8 cellular contexts compared by ENCODE assay signal in genomic region chr12:122753213-122753571, GRCh38. TPM values are rescaled to one million over a fixed set of nuclear protein-coding genes. Genes with fewer than 3 reads are reported as not detected.
DNase-seq lines count a peak whose midpoint lies in the region; ATAC-seq and TF ChIP-seq lines count a peak whose summit lies in the region.

No MANE protein-coding gene starts in this region.

- peak overlapping the region; percentile 62 for H3K27ac ChIP-seq in SU-DHL-6 (ENCODE audit: low read depth, low read length)
- H3K27ac ChIP-seq in sigmoid colon: peak overlapping the region; percentile 79 to 89 (median 83)

- peak overlapping the region; percentile 75 for H2AFZ ChIP-seq in SU-DHL-6 (ENCODE audit: low read depth, low read length, severe bottlenecking)

- H3K9ac ChIP-seq in SU-DHL-6 (ENCODE audit: low read length): peak overlapping the region; percentile 87

- peak overlapping the region; percentile 93 for H3K4me2 ChIP-seq in SU-DHL-6 (ENCODE audit: low read depth, low read length, poor library complexity, severe bottlenecking)

- no peak for TF ChIP-seq EP300 in sigmoid colon (IDR thresholded peaks at IDR 0.05)

- CTCF ChIA-PET in activated CD8-positive, alpha-beta memory T cell treated with anti-CD3 and anti-CD28 coated beads, Interleukin-2, amount 10 ng/mL, durations not matched to agents 7 days and 5 days (lab: Charles Lee): interaction anchor here (0.7 to 2.4 kb wide), 8 partner anchors 9 to 418 kb away, joined by 3 to 11 read pairs (median 3); no protein-coding TSS in a partner anchor

- H3K4me3 ChIP-seq in SU-DHL-6 (ENCODE audit: insufficient read depth, low read length, poor library complexity, severe bottlenecking) (peak overlapping the region; percentile 91), foreskin fibroblast (ENCODE audit: low read depth in 1 of 2, low read length in 2 of 2) (peak overlapping the region; percentile 89 to 99), sigmoid colon (peak overlapping the region; percentile 79 to 94 (median 86))

- H3F3A ChIP-seq in SU-DHL-6 (ENCODE audit: insufficient read depth): no peaks in the 10 kb centered on the region; the same call in 1 of the 2 replicates

- peaks cover 26% of the 10 kb centered on the region for H3K79me2 ChIP-seq in SU-DHL-6 (ENCODE audit: insufficient read depth, low read length)

- no peaks in the 10 kb centered on the region for H3K9me3 Mint-ChIP-seq in activated CD8-positive, alpha-beta memory T cell treated with anti-CD3 and anti-CD28 coated beads, Interleukin-2, amount 10 ng/mL, durations not matched to agents 7 days and 5 days (ENCODE audit: low read depth)

- TF ChIP-seq CTCF in SU-DHL-6 (IDR thresholded peaks at IDR 0.05; ENCODE audit: insufficient read depth, low read length, poor library complexity, severe bottlenecking) (no peak), foreskin fibroblast (IDR thresholded peaks at IDR 0.05; ENCODE audit: low read depth, low read length) (no peak), sigmoid colon (IDR thresholded peaks at IDR 0.05) (no peak)

- H3K27ac Mint-ChIP-seq in activated CD8-positive, alpha-beta memory T cell treated with anti-CD3 and anti-CD28 coated beads, Interleukin-2, amount 10 ng/mL, durations not matched to agents 7 days and 5 days: peak overlapping the region; percentile 94

- DNase-seq in activated CD8-positive, alpha-beta memory T cell treated with anti-CD3 and anti-CD28 coated beads, Interleukin-2, amount 10 ng/mL, durations not matched to agents 7 days and 5 days: no peak
- DNase-seq in activated CD8-positive, alpha-beta memory T cell treated with anti-CD3 and anti-CD28 coated beads for 24 hours: no peak
- DNase-seq in foreskin fibroblast (peak in 1 of 2 donors; percentile 8), sigmoid colon (no peak), NCI-H2171 treated with DMSO at 0.1 percent for 48 hours (lab: John Stamatoyannopoulos, UW) (no peak)

- H3K36me3 Mint-ChIP-seq in activated CD8-positive, alpha-beta memory T cell treated with anti-CD3 and anti-CD28 coated beads, Interleukin-2, amount 10 ng/mL, durations not matched to agents 7 days and 5 days: peaks cover 35% of the 10 kb centered on the region

- H3K27me3 ChIP-seq in SU-DHL-6 (ENCODE audit: low read length) (no peaks in the 10 kb centered on the region), sigmoid colon (no peaks in the 10 kb centered on the region)

- no peaks in the 10 kb centered on the region for H3K27me3 Mint-ChIP-seq in activated CD8-positive, alpha-beta memory T cell treated with anti-CD3 and anti-CD28 coated beads, Interleukin-2, amount 10 ng/mL, durations not matched to agents 7 days and 5 days

- peak overlapping the region; percentile 90 for H3K4me3 Mint-ChIP-seq in activated CD8-positive, alpha-beta memory T cell treated with anti-CD3 and anti-CD28 coated beads, Interleukin-2, amount 10 ng/mL, durations not matched to agents 7 days and 5 days

- no peaks in the 10 kb centered on the region for H3K9me2 ChIP-seq in SU-DHL-6 (replicated peaks; ENCODE audit: insufficient read depth, low read length)

- no peaks in the 10 kb centered on the region for H4K20me1 ChIP-seq in SU-DHL-6 (ENCODE audit: low read depth, low read length)

- no peak for TF ChIP-seq POLR2A in sigmoid colon (IDR thresholded peaks at IDR 0.05)

- peaks cover 23% of the 10 kb centered on the region for H3K36me3 ChIP-seq in SU-DHL-6 (ENCODE audit: low read length)
- H3K36me3 ChIP-seq in sigmoid colon: peaks cover 4 to 26% (median 13%) of the 10 kb centered on the region in 4 donors

- WGBS in sigmoid colon, 2 donors: 2 to 4% methylated on average over 8 of the region's 8 CpGs

- intact Hi-C loops in sigmoid colon (cut with DNase I): loop anchor here (2.0 to 10.0 kb wide), 2 partner anchors 116 to 882 kb away; partner anchors contain the start of genes EIF2B1 and GTF2H3

- peaks cover 43% of the 10 kb centered on the region for H3K4me1 Mint-ChIP-seq in activated CD8-positive, alpha-beta memory T cell treated with anti-CD3 and anti-CD28 coated beads, Interleukin-2, amount 10 ng/mL, durations not matched to agents 7 days and 5 days

- H3K9me3 ChIP-seq in SU-DHL-6 (ENCODE audit: insufficient read depth, low read length): no peaks in the 10 kb centered on the region
- no peaks in the 10 kb centered on the region for H3K9me3 ChIP-seq in sigmoid colon

- no peak for ATAC-seq in activated CD8-positive, alpha-beta memory T cell treated with anti-CD3 and anti-CD28 coated beads, Interleukin-2, amount 10 ng/mL, durations not matched to agents 7 days and 5 days
- ATAC-seq in HG03175 (IDR thresholded peaks at IDR 0.05; ENCODE audit: unreplicated experiment) (no peak), HG02571 (IDR thresholded peaks at IDR 0.05; ENCODE audit: unreplicated experiment) (no peak)

- H3K4me1 ChIP-seq in sigmoid colon: peaks cover 0 to 20% (median 16%) of the 10 kb centered on the region in 4 donors

RNA-seq across cellular contexts. Expression of gene DENR, which starts 0.6 kb away (rescaled TPM):
- total RNA-seq in activated CD8-positive, alpha-beta memory T cell treated with anti-CD3 and anti-CD28 coated beads, Interleukin-2, amount 10 ng/mL, durations not matched to agents 7 days and 5 days: 10 to 100 TPM; 50.2 to 65.9 TPM
- 10 to 100 TPM; 28.8 to 44.9 (median 31.0) TPM for total RNA-seq in sigmoid colon
- 10 to 100 TPM; 26.4 to 34.5 (median 33.3) TPM for polyA plus RNA-seq in sigmoid colon

RNA-seq across cellular contexts. Expression of gene CCDC62, which starts 21.2 kb away (rescaled TPM):
- total RNA-seq in activated CD8-positive, alpha-beta memory T cell treated with anti-CD3 and anti-CD28 coated beads, Interleukin-2, amount 10 ng/mL, durations not matched to agents 7 days and 5 days: under 1 TPM; 0.26 to 0.67 TPM
- total RNA-seq in sigmoid colon: 1 to 10 TPM in 2 of 4 donors, under 1 TPM in 2; 0.66 to 1.8 (median 0.96) TPM
- polyA plus RNA-seq in sigmoid colon: under 1 TPM in 2 of 3 donors, not detected in 1; 0.20 to 0.60 TPM

RNA-seq across cellular contexts. Expression of gene HCAR1, which starts 22.5 kb away (rescaled TPM):
- under 1 TPM; 0.06 to 0.23 TPM for total RNA-seq in activated CD8-positive, alpha-beta memory T cell treated with anti-CD3 and anti-CD28 coated beads, Interleukin-2, amount 10 ng/mL, durations not matched to agents 7 days and 5 days
- under 1 TPM in 1 of 4 donors, not detected in 3; under 0.01 TPM for total RNA-seq in sigmoid colon
- under 1 TPM in 1 of 3 donors, not detected in 2; 0.12 TPM for polyA plus RNA-seq in sigmoid colon

RNA-seq across cellular contexts. Expression of gene HCAR3, which starts 36.6 kb away (rescaled TPM):
- under 1 TPM in 1 of 2 experiments, not detected in 1; 0.09 TPM for total RNA-seq in activated CD8-positive, alpha-beta memory T cell treated with anti-CD3 and anti-CD28 coated beads, Interleukin-2, amount 10 ng/mL, durations not matched to agents 7 days and 5 days
- under 1 TPM in 1 of 4 donors, not detected in 3; 0.14 TPM for total RNA-seq in sigmoid colon
- polyA plus RNA-seq in sigmoid colon: under 1 TPM; 0.60 to 0.69 (median 0.67) TPM

RNA-seq across cellular contexts. Expression of gene HCAR2, which starts 50.0 kb away (rescaled TPM):
- not detected for total RNA-seq in activated CD8-positive, alpha-beta memory T cell treated with anti-CD3 and anti-CD28 coated beads, Interleukin-2, amount 10 ng/mL, durations not matched to agents 7 days and 5 days
- total RNA-seq in sigmoid colon: under 1 TPM in 1 of 4 donors, not detected in 3; 0.36 TPM
- polyA plus RNA-seq in sigmoid colon: under 1 TPM; 0.60 to 0.98 (median 0.92) TPM
